ENCODE assay signal across 18 cellular contexts in genomic region chr16:22347100-22347820, GRCh38. TPM values are rescaled to one million over a fixed set of nuclear protein-coding genes. Genes with fewer than 3 reads are reported as not detected.
DNase-seq lines count a peak whose midpoint lies in the region; ATAC-seq and TF ChIP-seq lines count a peak whose summit lies in the region.
"Had no signal": no experiment of that assay in that cellular context is flagged by ENCODE, and none has a peak within 500 bp of the region (broad histone marks: within the 10 kb centered on the region; RNA-seq: fewer than 3 reads in every experiment).

No MANE protein-coding gene starts in this region.

- CTCF ChIA-PET in HEK293 (lab: Yijun Ruan, JAX), result interaction anchor here (0.5 kb wide), 2 partner anchors 66 to 1146 kb away, joined by 3 to 4 read pairs; no protein-coding TSS in a partner anchor

- H3K4me3 ChIP-seq in HEK293 (ENCODE audit: low read depth, low read length), result no peak overlapping the region
- H3K4me3 ChIP-seq in SJCRH30, result no peak overlapping the region
- H3K4me3 ChIP-seq: lung, neural progenitor cell, tibial artery had no signal

- no peak overlapping the region for H3K27ac ChIP-seq in HEK293 (ENCODE audit: extremely low read depth, low read depth, low read length)
- H3K27ac ChIP-seq in cingulate gyrus (ENCODE audit: low read depth, low read length), result peak overlapping the region; percentile 14
- no peak overlapping the region for H3K27ac ChIP-seq in SJCRH30
- H3K27ac ChIP-seq: neural progenitor cell, tibial artery had no signal

- peaks cover 11 to 55% of the 10 kb centered on the region in 2 experiments for H3K36me3 ChIP-seq in HEK293 (ENCODE audit: control insufficient read depth in 2 of 2, insufficient read depth in 1 of 2, low read length in 2 of 2)
- H3K36me3 ChIP-seq in SJCRH30, result peaks cover 39% of the 10 kb centered on the region

- peak; percentile 54 for DNase-seq in NCI-H2171 treated with DMSO at 0.1 percent for 48 hours (lab: John Stamatoyannopoulos, UW)
- no peak for DNase-seq in NCI-H2171 (lab: John Stamatoyannopoulos, UW)
- peak; percentile 34 for DNase-seq in medulla oblongata (ENCODE audit: extremely low spot score)
- no peak for DNase-seq in amniotic stem cell (lab: John Stamatoyannopoulos, UW)
- DNase-seq in SJCRH30, result no peak
- DNase-seq: 8988T; activated CD4-positive, alpha-beta T cell treated with anti-CD3 and anti-CD28 coated beads, Interleukin-2, amount 50 U/mL, for 48 hours; activated gamma-delta T cell treated with Interleukin-2 at 50 U/mL for 16 hours; foreskin fibroblast; NCI-H146; NCI-H446 treated with DMSO at 0.1 percent for 48 hours; stimulated activated CD8-positive, alpha-beta memory T cell treated with anti-CD3 and anti-CD28 coated beads, Interleukin-4, amount 100 ng/mL, for 48 hours; tibial artery had no signal

- no peak for TF ChIP-seq POLR2A in GM18505 (IDR thresholded peaks at IDR 0.05; ENCODE audit: borderline replicate concordance, extremely low read depth, insufficient read depth, insufficient read length)

- POLR2A ChIA-PET in HEK293 (lab: Yijun Ruan, JAX), result interaction anchor here (0.5 to 0.6 kb wide), 2 partner anchors 14 kb away, joined by 3 read pairs; no protein-coding TSS in a partner anchor

- no peaks in the 10 kb centered on the region for H3K4me1 ChIP-seq in HEK293 (ENCODE audit: control insufficient read depth, insufficient read depth, low read length)
- no peaks in the 10 kb centered on the region for H3K4me1 ChIP-seq in SJCRH30
- H3K4me1 ChIP-seq: neural progenitor cell, tibial artery had no signal

- ATAC-seq in GM18505 (IDR thresholded peaks at IDR 0.05; ENCODE audit: unreplicated experiment), result no peak

- no peaks in the 10 kb centered on the region for H3K27me3 ChIP-seq in SJCRH30
- H3K27me3 ChIP-seq: neural progenitor cell, tibial artery had no signal

- TF ChIP-seq CTCF in HEK293 (tag by site-specific recombination; IDR thresholded peaks at IDR 0.05), result no peak

- H3K9me3 ChIP-seq in HEK293 (ENCODE audit: control insufficient read depth, insufficient read depth, low read depth, low read length), result no peaks in the 10 kb centered on the region
- no peaks in the 10 kb centered on the region for H3K9me3 ChIP-seq in SJCRH30 (replicated peaks)
- H3K9me3 ChIP-seq: tibial artery had no signal

TF ChIP-seq in HEK293, 187 proteins besides CTCF, POLR2A, EP300 and RAD21:
- TF ChIP-seq ZNF621 (tag by site-specific recombination; IDR thresholded peaks at IDR 0.05), result no peak
- peak; percentile 34; the same call in 1 of the 2 replicates for TF ChIP-seq ZNF600 (tag by site-specific recombination; IDR thresholded peaks at IDR 0.05)
- TF ChIP-seq ZNF394 (tag by site-specific recombination; IDR thresholded peaks at IDR 0.05; ENCODE audit: borderline replicate concordance), result no peak
- no peak for TF ChIP-seq ZNF26 (tag by site-specific recombination; IDR thresholded peaks at IDR 0.05)
- TF ChIP-seq SCRT2 (tag by site-specific recombination; IDR thresholded peaks at IDR 0.05), result no peak

RNA-seq across cellular contexts. Expression of gene CDR2, which starts 27.2 kb away (rescaled TPM):
- 20.1 and 21.6 TPM in 2 replicates for total RNA-seq in SJCRH30 (2014; rRNA removed; shearing (Covaris generic))

RNA-seq across cellular contexts. Expression of gene POLR3E, which starts 50.1 kb away (rescaled TPM):
- total RNA-seq in SJCRH30 (2014; rRNA removed; shearing (Covaris generic)), result 35.5 and 36.9 TPM in 2 replicates

Comparison
In these comparisons a context has a peak if more than half of its experiments do, and no peak if none do; other contexts are left out.
1. DNase-seq: peak in NCI-H2171 treated with DMSO at 0.1 percent for 48 hours (single experiment) and medulla oblongata (single experiment); none in NCI-H2171 (single experiment), amniotic stem cell (single experiment) and SJCRH30 (0 of 2).